In genomic region chr22:20430101-20430640, GRCh38 we compare ENCODE assay signal across 10 cellular contexts. TPM values are rescaled to one million over a fixed set of nuclear protein-coding genes. Genes with fewer than 3 reads are reported as not detected.
A peak's percentile ranks its signal among the peaks of the same experiment; 100 is the strongest.
DNase-seq lines count a peak whose midpoint lies in the region; ATAC-seq, FAIRE-seq and TF ChIP-seq lines count a peak whose summit lies in the region.
"Had no signal": no experiment of that assay in that cellular context is flagged by ENCODE, and none has a peak within 500 bp of the region (broad histone marks: within the 10 kb centered on the region; RNA-seq: fewer than 3 reads in every experiment).

No MANE protein-coding gene starts in this region.

- no peaks in the 10 kb centered on the region for H3K79me2 ChIP-seq in OCI-LY7 (ENCODE audit: insufficient read depth, low read depth, low read length)

- H3K4me1 ChIP-seq in mucosa of descending colon (ENCODE audit: low read depth) (peaks cover 26% of the 10 kb centered on the region), OCI-LY7 (ENCODE audit: insufficient read depth, low read length, poor library complexity, severe bottlenecking) (peaks cover 4% of the 10 kb centered on the region)

- H3K27ac Mint-ChIP-seq in activated naive CD8-positive, alpha-beta T cell treated with anti-CD3 and anti-CD28 coated beads, Interleukin-2, amount 50 U/mL, for 24 hours: no peak overlapping the region

- no peak overlapping the region for H2AFZ ChIP-seq in OCI-LY7 (ENCODE audit: low read length)

- no peak overlapping the region for H3K4me2 ChIP-seq in OCI-LY7 (ENCODE audit: low read length)

- no peaks in the 10 kb centered on the region for H4K20me1 ChIP-seq in OCI-LY7 (ENCODE audit: insufficient read depth, low read length)

- H3K27me3 Mint-ChIP-seq in activated naive CD8-positive, alpha-beta T cell treated with anti-CD3 and anti-CD28 coated beads, Interleukin-2, amount 50 U/mL, for 24 hours: peaks cover 55% of the 10 kb centered on the region

- no peak for ATAC-seq in activated naive CD8-positive, alpha-beta T cell treated with anti-CD3 and anti-CD28 coated beads, Interleukin-2, amount 50 U/mL, for 24 hours
- ATAC-seq in mucosa of descending colon (peak; percentile 3), HG02759 (IDR thresholded peaks at IDR 0.05; ENCODE audit: unreplicated experiment) (no peak)

- CTCF ChIA-PET in OCI-LY7 (lab: Charles Lee; ENCODE audit: unreplicated experiment): interaction anchor here (0.5 kb wide), 1 partner anchor 12 kb away, joined by 4 read pairs; no protein-coding TSS in a partner anchor

- no peak for FAIRE-seq in HTR-8/SVneo (lab: Jason Lieb, UNC)
- FAIRE-seq: endometrium had no signal

- H3K9me3 ChIP-seq in mucosa of descending colon (no peaks in the 10 kb centered on the region), OCI-LY7 (ENCODE audit: low read length) (no peaks in the 10 kb centered on the region)

- DNase-seq in AG20443 (ENCODE audit: low spot score) (peak; percentile 7), GM20000 (ENCODE audit: low spot score) (peak; percentile 57), mucosa of descending colon (peak in 1 of 3 donors; percentile 43), cerebellar nuclear complex (lab: John Stamatoyannopoulos, UW) (no peak), OCI-LY7 (ENCODE audit: low spot score) (no peak), HTR-8/SVneo (ENCODE audit: insufficient read length, low spot score) (no peak)
- DNase-seq in activated naive CD8-positive, alpha-beta T cell treated with anti-CD3 and anti-CD28 coated beads, Interleukin-2, amount 50 U/mL, for 24 hours: no peak
- DNase-seq: MM.1S had no signal

- TF ChIP-seq CTCF in GM20000 (IDR thresholded peaks at IDR 0.05; ENCODE audit: extremely low read depth, missing control alignments): no peak
- TF ChIP-seq CTCF in mucosa of descending colon (IDR thresholded peaks at IDR 0.05): no peak
- no peak for TF ChIP-seq CTCF in OCI-LY7 (conservative IDR thresholded peaks at IDR 0.05; ENCODE audit: low read length)

- H3K4me3 ChIP-seq in mucosa of descending colon: no peak overlapping the region
- no peak overlapping the region for H3K4me3 ChIP-seq in OCI-LY7 (ENCODE audit: low read depth, low read length, poor library complexity, severe bottlenecking)

- peaks cover 19% of the 10 kb centered on the region for H3K4me1 Mint-ChIP-seq in activated naive CD8-positive, alpha-beta T cell treated with anti-CD3 and anti-CD28 coated beads, Interleukin-2, amount 50 U/mL, for 24 hours

- POLR2A ChIA-PET in OCI-LY7 (lab: Charles Lee): interaction anchor here (0.6 kb wide), 2 partner anchors 79 to 519 kb away, joined by 3 to 4 read pairs; no protein-coding TSS in a partner anchor

- H3K27ac ChIP-seq in OCI-LY7 (ENCODE audit: low read depth, low read length, poor library complexity, severe bottlenecking): no peak overlapping the region

- no peaks in the 10 kb centered on the region for H3K9me3 Mint-ChIP-seq in activated naive CD8-positive, alpha-beta T cell treated with anti-CD3 and anti-CD28 coated beads, Interleukin-2, amount 50 U/mL, for 24 hours

- H3K36me3 ChIP-seq in mucosa of descending colon (ENCODE audit: low read depth) (no peaks in the 10 kb centered on the region), OCI-LY7 (ENCODE audit: insufficient read depth, low read length) (no peaks in the 10 kb centered on the region)

- BruUV-seq in OCI-LY7 (replicated peaks; lab: Mats Ljungman, UMichigan): no TSS peak

- H3K4me3 Mint-ChIP-seq in activated naive CD8-positive, alpha-beta T cell treated with anti-CD3 and anti-CD28 coated beads, Interleukin-2, amount 50 U/mL, for 24 hours: peak overlapping the region; percentile 36

- H3K36me3 Mint-ChIP-seq in activated naive CD8-positive, alpha-beta T cell treated with anti-CD3 and anti-CD28 coated beads, Interleukin-2, amount 50 U/mL, for 24 hours (ENCODE audit: low read depth): no peaks in the 10 kb centered on the region

- no peaks in the 10 kb centered on the region for H3K9me2 ChIP-seq in OCI-LY7 (ENCODE audit: insufficient read depth, low read length)

- intact Hi-C loops in mucosa of descending colon (cut with DNase I, micrococcal nuclease): no loop called here
- intact Hi-C loops in OCI-LY7 (cut with micrococcal nuclease; ENCODE audit: unreplicated experiment): no loop called here

RNA-seq across cellular contexts. Expression of gene SCARF2, which starts 7.5 kb away (rescaled TPM):
- total RNA-seq in mucosa of descending colon: 1 to 10 TPM; 1.2 to 8.7 (median 3.0) TPM
- 1.0 and 1.2 TPM in 2 replicates for total RNA-seq in OCI-LY7 (2014; rRNA removed; shearing (Covaris generic))
- total RNA-seq in OCI-LY7 (2022): 2.2 and 3.2 TPM in 2 replicates

RNA-seq across cellular contexts. Expression of gene ZNF74, which starts 36.2 kb away (rescaled TPM):
- total RNA-seq in mucosa of descending colon (10 to 100 TPM in 1 of 3 donors, 1 to 10 TPM in 2; 4.2 to 14.4 (median 4.8) TPM), OCI-LY7 (2022) (not detected in 2 replicates)
- not detected in 2 replicates for total RNA-seq in OCI-LY7 (2014; rRNA removed; shearing (Covaris generic))

Comparison
In these comparisons a context has a peak if more than half of its experiments do, and no peak if none do; other contexts are left out.
1. DNase-seq: peak in AG20443 (single experiment) and GM20000 (single experiment); none in activated naive CD8-positive, alpha-beta T cell treated with anti-CD3 and anti-CD28 coated beads, Interleukin-2, amount 50 U/mL, for 24 hours (single experiment), cerebellar nuclear complex (0 of 2), OCI-LY7 (single experiment) and HTR-8/SVneo (single experiment).
2. RNA of gene ZNF74, which starts 36.2 kb away (total RNA-seq): 4.2 to 14.4 TPM in mucosa of descending colon; not detected in OCI-LY7; every median in the first group is over 4 times any median in the second.